Comparison of ENCODE assay signal across 1 cellular context in genomic region chr3:33799202-33799551, GRCh38.
TF ChIP-seq lines count a peak whose summit lies in the region.

No MANE protein-coding gene starts in this region.

TF ChIP-seq in K562, 482 proteins besides CTCF, POLR2A, EP300 and RAD21 (continued from another document):
- TF ChIP-seq THRB (CRISPR knock-in tag; conservative IDR thresholded peaks at IDR 0.05) (no peak), FOSL1 (tag; conservative IDR thresholded peaks at IDR 0.05) (no peak; the same call in 1 of the 2 replicates), HMG20A (CRISPR knock-in tag; conservative IDR thresholded peaks at IDR 0.05) (no peak), ERF (CRISPR knock-in tag; IDR thresholded peaks at IDR 0.05) (peak; percentile 26; the same call in 1 of the 2 replicates), ZNF57 (CRISPR knock-in tag; IDR thresholded peaks at IDR 0.05) (no peak), PRDM10 (IDR thresholded peaks at IDR 0.05; ENCODE audit: partially characterized antibody) (no peak), E2F5 (CRISPR knock-in tag; IDR thresholded peaks at IDR 0.05) (no peak), BDP1 (IDR thresholded peaks at IDR 0.05; ENCODE audit: insufficient read depth, insufficient read length) (no peak), ZNF431 (CRISPR knock-in tag; IDR thresholded peaks at IDR 0.05) (no peak), ZNF121 (CRISPR knock-in tag; conservative IDR thresholded peaks at IDR 0.05) (no peak), FOXK2 (conservative IDR thresholded peaks at IDR 0.05 in 1 of 2, IDR thresholded peaks at IDR 0.05 in 1 of 2; ENCODE audit: low read depth in 2 of 2) (no peak), NFIX (CRISPR knock-in tag; IDR thresholded peaks at IDR 0.05; ENCODE audit: low read depth) (no peak), ZBTB17 (CRISPR knock-in tag; IDR thresholded peaks at IDR 0.05) (no peak), ZBTB40 (IDR thresholded peaks at IDR 0.05) (no peak), ZBTB40 (CRISPR knock-in tag; IDR thresholded peaks at IDR 0.05) (no peak), ZMIZ1 (IDR thresholded peaks at IDR 0.05; ENCODE audit: low read depth in 2 of 2, low read length in 2 of 2) (no peak), ZBTB43 (CRISPR knock-in tag; IDR thresholded peaks at IDR 0.05) (no peak), YBX1 (IDR thresholded peaks at IDR 0.05) (no peak), TBL1XR1 (IDR thresholded peaks at IDR 0.05; ENCODE audit: low read length in 2 of 2) (no peak), ZBTB5 (IDR thresholded peaks at IDR 0.05) (no peak), MYNN (IDR thresholded peaks at IDR 0.05) (peak; percentile 95), MYNN (CRISPR knock-in tag; IDR thresholded peaks at IDR 0.05) (no peak), MAZ (CRISPR knock-in tag; conservative IDR thresholded peaks at IDR 0.05 in 1 of 2, IDR thresholded peaks at IDR 0.05 in 1 of 2) (no peak)
